ENCODE assay signal across 16 cellular contexts in the genomic region with DNA sequence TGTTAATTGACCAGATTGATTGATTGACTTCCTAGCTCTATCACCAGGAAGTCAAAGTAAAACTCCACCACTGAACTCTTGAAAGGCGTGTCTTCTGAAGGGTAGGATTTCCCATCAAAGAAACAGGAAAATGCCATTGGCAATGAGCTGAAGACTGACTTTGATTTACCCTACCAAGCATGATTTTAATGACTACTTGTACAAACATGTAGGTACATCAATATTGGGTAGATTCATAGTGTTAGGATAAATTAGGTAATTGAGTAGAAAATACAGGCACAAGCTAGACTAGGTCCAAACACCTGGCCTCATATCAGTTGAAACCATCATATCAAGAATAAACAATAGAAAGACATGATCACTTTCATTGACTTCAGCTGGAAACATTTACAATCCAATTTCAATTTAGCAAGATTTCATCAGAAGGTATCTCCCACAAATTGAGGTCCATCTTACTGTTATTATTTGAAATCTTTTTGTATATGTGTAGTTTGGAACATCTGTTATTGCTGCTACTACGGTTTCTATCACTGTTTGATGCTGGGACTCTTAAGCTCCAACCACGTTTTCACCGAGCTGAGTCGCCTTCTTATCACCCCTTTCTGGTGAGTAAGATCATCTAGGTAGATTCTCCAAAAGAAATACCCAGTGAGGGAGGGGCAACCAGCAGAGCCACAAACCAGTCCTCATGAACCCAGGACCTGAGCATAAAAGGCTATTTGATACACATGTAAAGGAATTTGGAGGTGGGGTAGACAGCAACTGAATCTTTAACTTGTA. TPM values are rescaled to one million over a fixed set of nuclear protein-coding genes. Genes with fewer than 3 reads are reported as not detected.
A peak's percentile ranks its signal among the peaks of the same experiment; 100 is the strongest.
DNase-seq lines count a peak whose midpoint lies in the region; ATAC-seq and TF ChIP-seq lines count a peak whose summit lies in the region.
"Had no signal": no experiment of that assay in that cellular context is flagged by ENCODE, and none has a peak within 500 bp of the region (broad histone marks: within the 10 kb centered on the region; RNA-seq: fewer than 3 reads in every experiment).

No MANE protein-coding gene starts in this region.

- peaks cover 0 to 40% (median 0%) of the 10 kb centered on the region in 7 donors for H3K27me3 ChIP-seq in heart right ventricle
- H3K27me3 ChIP-seq in WERI-Rb-1 (ENCODE audit: insufficient read depth, low read depth, severe bottlenecking) = no peaks in the 10 kb centered on the region
- H3K27me3 ChIP-seq in subcutaneous abdominal adipose tissue (ENCODE audit: control insufficient read depth in 5 of 5, insufficient read depth in 4 of 5, low read length in 5 of 5) = peaks cover 0 to 10% (median 0%) of the 10 kb centered on the region in 5 donors
- H3K27me3 ChIP-seq: BE2C, pancreas had no signal

- H3K9me3 ChIP-seq in heart right ventricle (no peaks in the 10 kb centered on the region), WERI-Rb-1 (ENCODE audit: severe bottlenecking) (no peaks in the 10 kb centered on the region), subcutaneous abdominal adipose tissue (ENCODE audit: control insufficient read depth in 5 of 5, low read length in 5 of 5) (no peaks in the 10 kb centered on the region)
- H3K9me3 ChIP-seq: BE2C, pancreas had no signal

- H3K4me1 ChIP-seq in heart right ventricle (peaks cover 0 to 15% (median 0%) of the 10 kb centered on the region in 9 donors), subcutaneous abdominal adipose tissue (ENCODE audit: control insufficient read depth in 5 of 5, insufficient read depth in 5 of 5, low read length in 5 of 5) (peaks cover 0 to 6% (median 4%) of the 10 kb centered on the region in 5 donors)
- H3K4me1 ChIP-seq: BE2C, pancreas had no signal

- H3K36me3 Mint-ChIP-seq in T-cell = no peaks in the 10 kb centered on the region
- H3K36me3 Mint-ChIP-seq: stimulated activated memory B cell treated with anti-CD40 and anti-IgM and Interleukin-4, amounts not matched to agents 10 μg/mL and 1 μg/mL and 100 μg/mL, for 72 hours had no signal

- no peak overlapping the region for H3K4me3 Mint-ChIP-seq in T-cell
- H3K4me3 Mint-ChIP-seq: endodermal cell; stimulated activated memory B cell treated with anti-CD40 and anti-IgM and Interleukin-4, amounts not matched to agents 10 μg/mL and 1 μg/mL and 100 μg/mL, for 72 hours had no signal

- H3K4me3 ChIP-seq in heart right ventricle (peak overlapping the region in 1 of 10 donors; percentile 3), WERI-Rb-1 (ENCODE audit: low read depth, low read length) (no peak overlapping the region), fibroblast of villous mesenchyme (ENCODE audit: low read depth, low read length) (no peak overlapping the region), subcutaneous abdominal adipose tissue (ENCODE audit: low read depth in 1 of 5, low read length in 5 of 5) (no peak overlapping the region)
- H3K4me3 ChIP-seq: pancreas had no signal

- TF ChIP-seq CTCF in heart right ventricle (IDR thresholded peaks at IDR 0.05) (no peak), WERI-Rb-1 (IDR thresholded peaks at IDR 0.05; ENCODE audit: low read depth, low read length) (no peak), fibroblast of villous mesenchyme (IDR thresholded peaks at IDR 0.05; ENCODE audit: insufficient read depth, low read depth, low read length) (no peak)

- H3K4me1 Mint-ChIP-seq in T-cell = peaks cover 0 to 2% (median 0%) of the 10 kb centered on the region in 3 donors
- H3K4me1 Mint-ChIP-seq: endodermal cell had no signal

- H3K27ac ChIP-seq in heart right ventricle (peak overlapping the region in 6 of 10 donors; percentile 30 to 67 (median 47)), WERI-Rb-1 (peak overlapping the region; percentile 92), subcutaneous abdominal adipose tissue (ENCODE audit: low read depth, low read length) (peak overlapping the region; percentile 42)
- H3K27ac ChIP-seq: pancreas had no signal

- peaks cover 0 to 33% of the 10 kb centered on the region in 2 donors for H3K27me3 Mint-ChIP-seq in T-cell
- H3K27me3 Mint-ChIP-seq: stimulated activated memory B cell treated with anti-CD40 and anti-IgM and Interleukin-4, amounts not matched to agents 10 μg/mL and 1 μg/mL and 100 μg/mL, for 72 hours had no signal

- CTCF ChIA-PET in T-cell (lab: Charles Lee) = no interaction called here

- 83 to 87% methylated on average over 5 of the region's 5 CpGs for WGBS in heart right ventricle, 2 donors

- intact Hi-C loops in heart right ventricle (cut with DNase I) = no loop called here
- intact Hi-C loops in Right ventricle myocardium superior (cut with DNase I) = no loop called here

- H3K27ac Mint-ChIP-seq in T-cell = no peak overlapping the region
- H3K27ac Mint-ChIP-seq: endodermal cell; stimulated activated memory B cell treated with anti-CD40 and anti-IgM and Interleukin-4, amounts not matched to agents 10 μg/mL and 1 μg/mL and 100 μg/mL, for 72 hours had no signal

- no peaks in the 10 kb centered on the region for H3K9me3 Mint-ChIP-seq in T-cell
- H3K9me3 Mint-ChIP-seq: stimulated activated memory B cell treated with anti-CD40 and anti-IgM and Interleukin-4, amounts not matched to agents 10 μg/mL and 1 μg/mL and 100 μg/mL, for 72 hours had no signal

- DNase-seq in heart right ventricle (no peak), Right ventricle myocardium superior (no peak), WERI-Rb-1 (no peak), fibroblast of villous mesenchyme (ENCODE audit: low read depth) (peak; percentile 18), T-cell (no peak), NCI-H524 treated with DMSO at 0.1 percent for 48 hours (lab: John Stamatoyannopoulos, UW) (no peak)
- DNase-seq: BE2C; DMS79; endodermal cell; hypothalamus; NCI-H446; pancreas; stimulated activated CD4-positive, alpha-beta T cell treated with anti-CD3 and anti-CD28 coated beads, Interleukin-2, amount 100 ng/mL, for 24 hours had no signal

- POLR2A ChIA-PET in T-cell (lab: Charles Lee) = interaction anchor here in 1 of 2 donors (0.6 kb wide), 1 partner anchor 877 kb away, joined by 4 read pairs; no protein-coding TSS in a partner anchor

- H3K36me3 ChIP-seq in heart right ventricle (no peaks in the 10 kb centered on the region), WERI-Rb-1 (no peaks in the 10 kb centered on the region), subcutaneous abdominal adipose tissue (ENCODE audit: control insufficient read depth in 5 of 5, insufficient read depth in 5 of 5, low read length in 5 of 5) (no peaks in the 10 kb centered on the region)
- H3K36me3 ChIP-seq: BE2C, pancreas had no signal

- no peak overlapping the region for H3K9ac ChIP-seq in subcutaneous abdominal adipose tissue (ENCODE audit: low read length in 5 of 5)

- ATAC-seq in heart right ventricle (no peak), Right ventricle myocardium superior (ENCODE audit: poor library complexity) (no peak), HG02938 (IDR thresholded peaks at IDR 0.05; ENCODE audit: unreplicated experiment) (no peak), T-cell (replicated peaks in 1 of 4) (no peak)
- ATAC-seq: stimulated activated memory B cell treated with anti-CD40 and anti-IgM and Interleukin-4, amounts not matched to agents 10 μg/mL and 1 μg/mL and 100 μg/mL, for 72 hours had no signal

RNA-seq across cellular contexts. Expression of gene ATXN3L, which starts 53.4 kb away (rescaled TPM):
- not detected for total RNA-seq in heart right ventricle
- polyA plus RNA-seq in heart right ventricle = not detected
- total RNA-seq in Right ventricle myocardium superior = not detected
- not detected in 2 replicates for total RNA-seq in fibroblast of villous mesenchyme
- not detected for total RNA-seq in T-cell
- total RNA-seq: endodermal cell, pancreas had no signal
- polyA plus RNA-seq: pancreas had no signal

Comparison
In these comparisons a context has a peak if more than half of its experiments do, and no peak if none do; other contexts are left out.
1. H3K27ac ChIP-seq: peak in every context shown above with its lines; median percentile 92 in WERI-Rb-1; 47 in heart right ventricle; 42 in subcutaneous abdominal adipose tissue.